Comparison of ENCODE assay signal across 10 cellular contexts in the genomic region with DNA sequence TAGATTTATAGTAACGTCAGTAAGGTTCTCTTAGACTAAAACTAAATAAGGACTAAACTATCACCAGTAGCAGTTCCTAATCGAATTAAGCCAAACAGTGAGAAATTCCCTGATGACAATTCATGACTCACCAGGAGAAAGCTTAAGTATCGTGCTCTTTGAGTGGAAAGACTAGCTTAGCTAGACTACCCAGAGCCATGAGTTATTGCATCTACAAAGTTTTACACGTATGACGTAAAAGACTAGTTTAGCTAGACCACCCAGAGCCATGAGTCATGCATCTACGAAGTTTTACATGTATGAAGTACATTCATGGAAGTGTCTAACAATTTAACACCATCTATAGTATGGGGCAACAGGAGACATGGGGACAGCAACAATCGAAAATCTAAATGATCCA. TPM values are rescaled to one million over a fixed set of nuclear protein-coding genes. Genes with fewer than 3 reads are reported as not detected.
DNase-seq lines count a peak whose midpoint lies in the region; ATAC-seq and TF ChIP-seq lines count a peak whose summit lies in the region.
"Had no signal": no experiment of that assay in that cellular context is flagged by ENCODE, and none has a peak within 500 bp of the region (broad histone marks: within the 10 kb centered on the region; RNA-seq: fewer than 3 reads in every experiment).

No MANE protein-coding gene starts in this region.

- H3K27me3 ChIP-seq in upper lobe of right lung, result no peaks in the 10 kb centered on the region
- H3K27me3 ChIP-seq in ovary, result no peaks in the 10 kb centered on the region

- H3K4me3 ChIP-seq in upper lobe of right lung (no peak overlapping the region), ovary (no peak overlapping the region)

- no peaks in the 10 kb centered on the region for H3K36me3 ChIP-seq in upper lobe of right lung
- no peaks in the 10 kb centered on the region for H3K36me3 ChIP-seq in ovary

- DNase-seq in Caki2 (ENCODE audit: low read depth) (peak; percentile 51), LHCN-M2 (ENCODE audit: low read depth) (peak; percentile 91), myocyte (ENCODE audit: low read depth) (peak; percentile 63), upper lobe of right lung (no peak), ovary (no peak), RPMI8226 (no peak)
- DNase-seq in central memory CD8-positive, alpha-beta T cell (ENCODE audit: low spot score in 2 of 2), result no peak
- no peak for DNase-seq in activated CD8-positive, alpha-beta memory T cell treated with anti-CD3 and anti-CD28 coated beads, Interleukin-2, amount 50 U/mL, for 48 hours
- DNase-seq: natural killer cell, NCI-H1930 had no signal

- peaks cover 62% of the 10 kb centered on the region for H3K4me1 Mint-ChIP-seq in central memory CD8-positive, alpha-beta T cell

- H3K4me1 ChIP-seq in upper lobe of right lung (peaks cover 4% of the 10 kb centered on the region), ovary (ENCODE audit: insufficient read depth) (no peaks in the 10 kb centered on the region)

- peak overlapping the region; percentile 32 for H3K27ac Mint-ChIP-seq in central memory CD8-positive, alpha-beta T cell (ENCODE audit: low read depth)
- H3K27ac Mint-ChIP-seq: natural killer cell had no signal

- intact Hi-C loops in upper lobe of right lung (cut with DNase I) (no loop called here), ovary (cut with DNase I) (no loop called here)

- H3K36me3 Mint-ChIP-seq in central memory CD8-positive, alpha-beta T cell (ENCODE audit: insufficient read depth), result peaks cover 16% of the 10 kb centered on the region
- H3K36me3 Mint-ChIP-seq: natural killer cell had no signal

- H3K9me3 Mint-ChIP-seq in central memory CD8-positive, alpha-beta T cell, result no peaks in the 10 kb centered on the region
- H3K9me3 Mint-ChIP-seq: natural killer cell had no signal

- H3K27ac ChIP-seq in upper lobe of right lung, result no peak overlapping the region
- no peak overlapping the region for H3K27ac ChIP-seq in ovary

- TF ChIP-seq CTCF in upper lobe of right lung (IDR thresholded peaks at IDR 0.05), result no peak
- no peak for TF ChIP-seq CTCF in ovary (IDR thresholded peaks at IDR 0.05)

- no peak for TF ChIP-seq EP300 in ovary (IDR thresholded peaks at IDR 0.05)

- no peaks in the 10 kb centered on the region for H3K27me3 Mint-ChIP-seq in central memory CD8-positive, alpha-beta T cell

- 70 to 74% (median 70%) methylated on average over 7 of the region's 7 CpGs for WGBS in ovary, 3 donors

- in situ Hi-C loops in Caki2 (cut with HindIII; ENCODE audit: low pct_unique_long_range_greater_than_20kb, low sequenced_read_pairs), result loop anchor here (10.0 kb wide), 1 partner anchor 65 kb away; a partner anchor contains a TSS

- H3K9me3 ChIP-seq in upper lobe of right lung (no peaks in the 10 kb centered on the region), ovary (no peaks in the 10 kb centered on the region)

- ATAC-seq in central memory CD8-positive, alpha-beta T cell (replicated peaks; ENCODE audit: extremely low read depth, poor library complexity, severe bottlenecking), result no peak
- no peak for ATAC-seq in upper lobe of right lung
- ATAC-seq: natural killer cell had no signal

- no peak for TF ChIP-seq POLR2A in ovary (IDR thresholded peaks at IDR 0.05)

- no peak overlapping the region for H3K4me3 Mint-ChIP-seq in central memory CD8-positive, alpha-beta T cell
- H3K4me3 Mint-ChIP-seq: natural killer cell had no signal

RNA-seq across cellular contexts. Expression of a gene that starts 36.6 kb away (rescaled TPM):
- 23.6 and 25.7 TPM in 2 replicates for total RNA-seq in Caki2 (2014; rRNA removed; shearing (Covaris generic); ENCODE audit: low replicate concordance)
- total RNA-seq in LHCN-M2 (2014; rRNA removed) (44.6 and 49.7 TPM in 2 replicates), myocyte (74.5 and 75.0 TPM in 2 replicates), upper lobe of right lung (38.4 TPM), ovary (10 to 100 TPM; 30.5 to 46.1 (median 36.5) TPM)
- polyA plus RNA-seq in LHCN-M2 (2012), result 17.4 TPM
- 35.2 TPM for polyA plus RNA-seq in myocyte (2012)
- polyA plus RNA-seq in ovary, result 10 to 100 TPM; 12.4 to 50.7 TPM

Comparison
In these comparisons a context has a peak if more than half of its experiments do, and no peak if none do; other contexts are left out.
1. DNase-seq: peak in Caki2 (single experiment), LHCN-M2 (single experiment) and myocyte (single experiment); none in central memory CD8-positive, alpha-beta T cell (0 of 2), activated CD8-positive, alpha-beta memory T cell treated with anti-CD3 and anti-CD28 coated beads, Interleukin-2, amount 50 U/mL, for 48 hours (single experiment), upper lobe of right lung (single experiment), ovary (0 of 5) and RPMI8226 (single experiment).